5 cellular contexts compared by ENCODE assay signal in the genomic region with DNA sequence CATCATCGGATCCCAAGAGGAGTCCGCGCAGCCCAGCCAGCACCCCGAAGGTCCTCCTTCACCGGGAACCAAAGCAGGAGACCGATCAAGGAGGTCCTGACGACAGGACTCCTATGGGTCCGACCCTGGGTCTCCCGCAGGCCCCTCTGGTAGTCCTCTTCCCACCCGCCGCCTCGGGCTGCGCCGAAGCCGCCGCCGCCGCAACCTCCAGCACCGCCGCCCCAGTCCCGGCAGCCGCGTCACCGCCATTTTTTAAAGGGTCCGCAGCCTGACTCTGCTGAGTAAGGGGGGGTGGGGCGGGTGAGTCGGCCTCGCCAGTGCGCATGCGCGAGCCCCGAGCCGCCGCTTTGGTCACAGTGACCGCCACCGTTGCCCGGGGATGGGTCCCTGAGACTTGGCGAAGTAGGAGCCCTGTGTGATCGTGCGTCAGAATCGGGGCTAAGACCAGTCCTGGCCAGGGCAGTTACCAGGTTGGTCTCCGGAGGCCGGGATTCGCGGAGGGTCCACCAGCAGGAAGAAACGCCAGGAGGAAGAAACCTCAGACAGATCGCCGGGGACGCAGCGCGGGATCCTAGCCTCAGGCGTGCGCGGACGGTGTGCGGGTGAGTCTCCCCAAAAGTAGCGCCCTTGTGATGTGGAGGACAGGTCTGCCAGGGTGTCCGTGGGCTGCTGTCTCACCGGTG.
A peak's percentile ranks its signal among the peaks of the same experiment; 100 is the strongest.
DNase-seq lines count a peak whose midpoint lies in the region; FAIRE-seq and TF ChIP-seq lines count a peak whose summit lies in the region.
"Not testable (repeated sequence)": the region's sequence is repeated elsewhere in the genome, so short reads cannot be mapped to it uniquely, and the experiment has no call there.

No MANE protein-coding gene starts in this region.

- not testable (repeated sequence) for H3K27me3 ChIP-seq in GM06990 (replicated peaks; ENCODE audit: control insufficient read depth, insufficient read depth, low read length); trophoblast cell (ENCODE audit: insufficient read depth, low read length); testis

- peak overlapping the region; percentile 43 for H4K12ac ChIP-seq in trophoblast cell (ENCODE audit: low read depth, low read length)

- H3K18ac ChIP-seq in trophoblast cell (ENCODE audit: low read length) = not testable (repeated sequence)

- not testable (repeated sequence) for H2AK5ac ChIP-seq in trophoblast cell (ENCODE audit: low read length)

- H3K4me3 ChIP-seq in GM06990 (replicated peaks; ENCODE audit: low read depth, low read length); kidney (ENCODE audit: low read length in 2 of 2); trophoblast cell (ENCODE audit: low read depth, low read length); testis: not testable (repeated sequence)
- H3K4me3 ChIP-seq in fibroblast of villous mesenchyme (ENCODE audit: low read depth, low read length) = peak overlapping the region; percentile 40

- H3K14ac ChIP-seq in trophoblast cell (ENCODE audit: low read length) = not testable (repeated sequence)

- no CpG with 5 or more reads among the region's 59 CpGs for WGBS in trophoblast cell (ENCODE audit: extremely low coverage, insufficient coverage, insufficient read length)
- WGBS in testis, 2 donors = 60 to 77% methylated on average over 9 to 49 of the region's 59 CpGs

- not testable (repeated sequence) for H3K4me2 ChIP-seq in trophoblast cell (ENCODE audit: low read length)

- not testable (repeated sequence) for H3K27ac ChIP-seq in kidney (ENCODE audit: low read depth in 2 of 2, low read length in 2 of 2); trophoblast cell (ENCODE audit: low read depth, low read length); testis

- not testable (repeated sequence) for H3K36me3 ChIP-seq in GM06990 (ENCODE audit: control insufficient read depth, insufficient read depth, low read length); kidney (ENCODE audit: control insufficient read depth in 1 of 2, insufficient read depth in 2 of 2, low read length in 2 of 2); trophoblast cell (ENCODE audit: control insufficient read depth in 1 of 2, insufficient read depth in 2 of 2, low read length in 2 of 2); testis (ENCODE audit: low read depth, missing control alignments)

- H3K4me1 ChIP-seq in kidney (ENCODE audit: control insufficient read depth in 1 of 2, insufficient read depth in 1 of 2, low read depth in 1 of 2, low read length in 2 of 2); trophoblast cell (ENCODE audit: control insufficient read depth in 1 of 2, insufficient read depth in 2 of 2, low read length in 2 of 2); testis: not testable (repeated sequence)

- not testable (repeated sequence) for H3K9ac ChIP-seq in kidney (ENCODE audit: low read length in 2 of 2); trophoblast cell (ENCODE audit: low read length)

- not testable (repeated sequence) for H4K91ac ChIP-seq in trophoblast cell (ENCODE audit: low read depth, low read length)

- H2BK120ac ChIP-seq in trophoblast cell (ENCODE audit: insufficient read depth, low read length, poor library complexity) = not testable (repeated sequence)

- not testable (repeated sequence) for TF ChIP-seq POLR2A in testis (IDR thresholded peaks at IDR 0.05)

- not testable (repeated sequence) for FAIRE-seq in kidney (lab: Jason Lieb, UNC)

- not testable (repeated sequence) for H3K4ac ChIP-seq in trophoblast cell (ENCODE audit: low read depth, low read length)

- not testable (repeated sequence) for H3K79me2 ChIP-seq in trophoblast cell (ENCODE audit: control insufficient read depth, insufficient read depth, low read length, poor library complexity)

- not testable (repeated sequence) for TF ChIP-seq CTCF in GM06990 (IDR thresholded peaks at IDR 0.05; ENCODE audit: insufficient read depth, low read length, poor library complexity, severe bottlenecking); fibroblast of villous mesenchyme (IDR thresholded peaks at IDR 0.05; ENCODE audit: insufficient read depth, low read depth, low read length); kidney (IDR thresholded peaks at IDR 0.05; ENCODE audit: borderline replicate concordance, extremely low read depth, insufficient read depth); testis (IDR thresholded peaks at IDR 0.05)

- not testable (repeated sequence) for H2AFZ ChIP-seq in trophoblast cell (ENCODE audit: insufficient read depth, low read length, poor library complexity)

- not testable (repeated sequence) for H3K79me1 ChIP-seq in trophoblast cell (ENCODE audit: low read length)

- not testable (repeated sequence) for H4K8ac ChIP-seq in trophoblast cell (ENCODE audit: low read depth, low read length)

- not testable (repeated sequence) for H3K23ac ChIP-seq in trophoblast cell (ENCODE audit: low read length)

- H3K9me3 ChIP-seq in kidney (ENCODE audit: control insufficient read depth in 1 of 2, low read length in 2 of 2); testis: not testable (repeated sequence)
- H3K9me3 ChIP-seq in trophoblast cell (ENCODE audit: insufficient read depth, low read depth, low read length) = peaks cover 10% of the 10 kb centered on the region

- H2BK12ac ChIP-seq in trophoblast cell (ENCODE audit: low read length) = not testable (repeated sequence)

- not testable (repeated sequence) for H2BK5ac ChIP-seq in trophoblast cell (ENCODE audit: low read depth, low read length, poor library complexity)

- DNase-seq in GM06990 (ENCODE audit: extremely low read depth, insufficient read length) (peak; percentile 18), fibroblast of villous mesenchyme (ENCODE audit: low read depth) (peak; percentile 12), kidney (peak; percentile 73), trophoblast cell (peak in 1 of 2 donors; percentile 47), testis (peak; percentile 17)

- intact Hi-C loops in kidney (cut with DNase I); testis (cut with DNase I; ENCODE audit: low total_unique reads): not testable (repeated sequence)
